ENCODE assay signal across 9 cellular contexts in the genomic region with DNA sequence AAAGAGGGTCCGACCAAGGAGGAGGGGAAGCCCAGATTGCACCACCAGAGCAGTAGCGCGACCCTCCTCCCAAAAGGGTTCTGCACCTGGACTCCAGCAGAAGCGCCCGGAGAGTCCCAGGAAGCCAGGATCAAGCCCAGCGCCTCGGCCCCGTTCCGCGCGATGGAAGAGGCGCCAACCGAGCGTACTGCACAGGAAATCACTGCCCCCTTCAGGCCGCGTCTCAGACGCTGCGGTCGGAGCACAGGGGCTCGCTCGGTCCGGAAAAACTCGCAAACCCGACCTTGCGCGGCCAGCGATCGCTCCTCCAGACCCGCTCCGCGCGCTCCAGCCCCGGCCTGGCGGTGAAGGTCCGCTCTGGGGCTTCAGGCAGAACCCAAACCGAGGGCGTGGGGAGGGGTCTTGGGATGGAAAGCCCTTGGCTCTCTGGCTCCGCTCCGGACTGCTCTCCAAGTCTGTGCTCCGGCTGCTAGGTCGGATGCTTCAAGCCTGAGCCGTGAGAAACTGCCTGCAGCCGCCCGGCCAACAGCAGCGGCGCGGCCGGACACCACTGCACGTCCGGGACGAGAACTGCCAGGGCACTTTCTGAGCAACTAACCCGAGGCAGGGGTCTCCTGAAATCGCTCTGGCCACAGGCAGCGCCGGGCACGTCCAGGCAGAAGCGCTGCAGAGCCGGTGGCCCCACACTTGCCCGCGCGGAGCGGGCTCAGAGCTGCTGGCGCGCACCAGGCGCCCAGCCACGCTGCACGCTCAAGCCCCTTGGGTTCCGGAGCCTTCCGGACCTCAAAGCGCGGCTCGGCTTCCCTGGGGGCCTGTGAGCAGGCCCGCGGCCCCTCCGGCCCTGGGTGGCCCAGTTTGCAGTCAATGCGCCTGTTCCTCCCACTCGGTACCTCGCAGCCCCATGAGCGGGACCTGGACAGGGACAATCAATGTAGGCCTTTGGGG. TPM values are rescaled to one million over a fixed set of nuclear protein-coding genes. Genes with fewer than 3 reads are reported as not detected.
DNase-seq lines count a peak whose midpoint lies in the region; ATAC-seq and TF ChIP-seq lines count a peak whose summit lies in the region.
"Had no signal": no experiment of that assay in that cellular context is flagged by ENCODE, and none has a peak within 500 bp of the region (broad histone marks: within the 10 kb centered on the region; RNA-seq: fewer than 3 reads in every experiment).

No MANE protein-coding gene starts in this region.

- H3K4me3 ChIP-seq in RWPE2 (ENCODE audit: severe bottlenecking) (no peak overlapping the region), fibroblast of mammary gland (ENCODE audit: control insufficient read depth, low read depth, low read length) (peak overlapping the region; percentile 43)
- H3K4me3 ChIP-seq in CD4-positive, alpha-beta memory T cell (ENCODE audit: low read length in 2 of 2): no peak overlapping the region

- ATAC-seq in RWPE2 (ENCODE audit: low read depth): peak; percentile 75

- peaks cover 87% of the 10 kb centered on the region for H3K27me3 Mint-ChIP-seq in neural crest cell (ENCODE audit: low read depth)
- peaks cover 47 to 54% of the 10 kb centered on the region in 2 donors for H3K27me3 Mint-ChIP-seq in CD4-positive, alpha-beta memory T cell

- H3K36me3 ChIP-seq in RWPE2 (ENCODE audit: low read depth): no peaks in the 10 kb centered on the region
- H3K36me3 ChIP-seq in CD4-positive, alpha-beta memory T cell (ENCODE audit: insufficient read depth, low read length): no peaks in the 10 kb centered on the region

- CTCF ChIA-PET in CD4-positive, alpha-beta memory T cell (lab: Charles Lee; ENCODE audit: partially characterized antibody): no interaction called here

- H3K36me3 Mint-ChIP-seq in neural crest cell (ENCODE audit: low read depth): no peaks in the 10 kb centered on the region
- H3K36me3 Mint-ChIP-seq in CD4-positive, alpha-beta memory T cell: no peaks in the 10 kb centered on the region

- TF ChIP-seq CTCF in RWPE2 (IDR thresholded peaks at IDR 0.05; ENCODE audit: poor library complexity, severe bottlenecking) (peak; percentile 55), fibroblast of mammary gland (conservative IDR thresholded peaks at IDR 0.05; ENCODE audit: control insufficient read depth, insufficient read depth, low read depth, low read length) (peak; percentile 63), neural crest cell (conservative IDR thresholded peaks at IDR 0.05) (peak; percentile 80)

- H3K4me1 ChIP-seq in RWPE2 (ENCODE audit: insufficient read depth, poor library complexity, severe bottlenecking): no peaks in the 10 kb centered on the region
- H3K4me1 ChIP-seq in CD4-positive, alpha-beta memory T cell (ENCODE audit: insufficient read depth, low read length): no peaks in the 10 kb centered on the region

- peaks cover 79% of the 10 kb centered on the region for H3K27me3 ChIP-seq in RWPE2 (ENCODE audit: insufficient read depth, poor library complexity, severe bottlenecking)
- no peaks in the 10 kb centered on the region for H3K27me3 ChIP-seq in CD4-positive, alpha-beta memory T cell (ENCODE audit: insufficient read depth, low read length)

- peak; percentile 72 for DNase-seq in EH (ENCODE audit: low read depth)
- peak; percentile 61 for DNase-seq in HK-2 (ENCODE audit: unreplicated experiment)
- no peak for DNase-seq in RWPE2 (ENCODE audit: low spot score)
- DNase-seq in fibroblast of mammary gland (ENCODE audit: low read depth): peak; percentile 82
- peak; percentile 74 for DNase-seq in neural crest cell (ENCODE audit: low read depth, low spot score)
- DNase-seq in effector CD4-positive, alpha-beta T cell: no peak
- no peak for DNase-seq in CD4-positive, alpha-beta memory T cell
- no peak for DNase-seq in SKM-1 (lab: John Stamatoyannopoulos, UW; ENCODE audit: unreplicated experiment)

- no peaks in the 10 kb centered on the region for H3K9me3 Mint-ChIP-seq in neural crest cell
- peaks cover 0 to 4% (median 0%) of the 10 kb centered on the region in 8 donors for H3K9me3 Mint-ChIP-seq in CD4-positive, alpha-beta memory T cell

- H3K27ac ChIP-seq in RWPE2 (ENCODE audit: poor library complexity, severe bottlenecking): no peak overlapping the region
- H3K27ac ChIP-seq in CD4-positive, alpha-beta memory T cell (ENCODE audit: low read depth, low read length): no peak overlapping the region

- H3K4me3 Mint-ChIP-seq in neural crest cell: peak overlapping the region; percentile 47
- H3K4me3 Mint-ChIP-seq in CD4-positive, alpha-beta memory T cell: peak overlapping the region in 1 of 8 donors; percentile 43

- H3K27ac Mint-ChIP-seq in neural crest cell (ENCODE audit: unreplicated experiment): no peak overlapping the region
- H3K27ac Mint-ChIP-seq in CD4-positive, alpha-beta memory T cell: no peak overlapping the region

- peaks cover 8% of the 10 kb centered on the region for H3K4me1 Mint-ChIP-seq in neural crest cell
- H3K4me1 Mint-ChIP-seq in CD4-positive, alpha-beta memory T cell: peaks cover 1 to 11% (median 4%) of the 10 kb centered on the region in 4 donors

- intact Hi-C loops in CD4-positive, alpha-beta memory T cell (cut with micrococcal nuclease): no loop called here

- POLR2A ChIA-PET in CD4-positive, alpha-beta memory T cell (lab: Charles Lee; ENCODE audit: partially characterized antibody): no interaction called here

- no peaks in the 10 kb centered on the region for H3K9me3 ChIP-seq in RWPE2 (ENCODE audit: severe bottlenecking)
- no peaks in the 10 kb centered on the region for H3K9me3 ChIP-seq in CD4-positive, alpha-beta memory T cell (ENCODE audit: control insufficient read depth in 1 of 2, low read length in 2 of 2)

RNA-seq across cellular contexts. Expression of a gene that starts 1.3 kb away (rescaled TPM):
- 0.77 and 0.84 TPM in 2 replicates for total RNA-seq in neural crest cell
- total RNA-seq in CD4-positive, alpha-beta memory T cell: not detected
- polyA plus RNA-seq in CD4-positive, alpha-beta memory T cell: not detected
- total RNA-seq: subcutaneous adipose tissue had no signal

Comparison
In these comparisons a context has a peak if more than half of its experiments do, and no peak if none do; other contexts are left out.
1. DNase-seq: peak in EH (single experiment), HK-2 (single experiment), fibroblast of mammary gland (single experiment) and neural crest cell (single experiment); none in RWPE2 (single experiment), effector CD4-positive, alpha-beta T cell (single experiment), CD4-positive, alpha-beta memory T cell (0 of 5) and SKM-1 (single experiment).
2. Peak in every context shown above with its lines, with median percentiles within 50 percentile points of each other: CTCF ChIP-seq.